In the genomic region with DNA sequence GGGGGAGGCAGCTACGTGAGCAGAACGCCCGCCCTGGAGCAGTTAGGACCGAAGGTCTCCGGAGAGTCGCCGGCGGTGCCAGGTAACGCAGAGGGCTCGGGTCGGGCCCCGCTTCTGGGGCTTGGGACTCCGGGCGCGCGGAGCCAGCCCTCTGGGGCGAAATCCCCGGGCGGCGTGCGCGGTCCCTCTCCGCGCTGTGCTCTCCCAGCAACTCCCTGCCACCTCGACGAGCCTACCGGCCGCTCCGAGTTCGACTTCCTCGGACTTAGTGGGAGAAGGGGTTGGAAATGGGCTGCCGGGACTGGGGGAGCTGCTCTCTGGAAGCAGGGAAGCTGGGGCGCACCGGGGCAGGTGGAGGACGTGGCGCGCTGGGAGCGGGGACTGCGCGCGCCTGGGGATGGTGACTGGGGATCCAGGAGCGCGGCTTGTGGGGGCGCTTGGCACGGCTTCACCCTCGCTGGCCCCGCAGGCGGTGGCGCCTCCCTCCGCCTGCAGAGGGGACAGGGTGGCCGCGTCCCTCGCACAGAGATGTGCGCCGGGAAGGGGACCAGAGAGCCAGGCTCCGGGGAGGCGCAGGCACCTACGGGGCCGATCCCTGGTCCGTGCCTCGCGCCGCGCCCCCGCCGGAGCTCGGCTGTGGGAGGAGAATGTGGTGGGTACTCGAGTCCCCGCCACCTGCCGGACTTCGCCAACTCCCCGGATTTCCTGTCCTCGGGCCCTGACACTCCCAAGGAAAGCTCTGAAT, we compare ENCODE assay signal across 7 cellular contexts. TPM values are rescaled to one million over a fixed set of nuclear protein-coding genes. Genes with fewer than 3 reads are reported as not detected.
DNase-seq lines count a peak whose midpoint lies in the region; FAIRE-seq and TF ChIP-seq lines count a peak whose summit lies in the region.

No MANE protein-coding gene starts in this region.

- no peaks in the 10 kb centered on the region for H3K4me1 Mint-ChIP-seq in activated T-cell treated with anti-CD3 and anti-CD28 coated beads, Interleukin-2, amount 50 U/mL, for 24 hours (ENCODE audit: low read depth)

- no peak for TF ChIP-seq POLR2A in suprapubic skin (IDR thresholded peaks at IDR 0.05)

- peaks cover 39% of the 10 kb centered on the region for H3K27me3 Mint-ChIP-seq in activated T-cell treated with anti-CD3 and anti-CD28 coated beads, Interleukin-2, amount 50 U/mL, for 24 hours

- H3K4me1 ChIP-seq in kidney (ENCODE audit: control insufficient read depth in 1 of 2, insufficient read depth in 1 of 2, low read depth in 1 of 2, low read length in 2 of 2) = no peaks in the 10 kb centered on the region
- peaks cover 17% of the 10 kb centered on the region for H3K4me1 ChIP-seq in suprapubic skin

- TF ChIP-seq CTCF in choroid plexus epithelial cell (conservative IDR thresholded peaks at IDR 0.05; ENCODE audit: low read depth, low read length) = no peak
- TF ChIP-seq CTCF in kidney (IDR thresholded peaks at IDR 0.05; ENCODE audit: borderline replicate concordance, extremely low read depth, insufficient read depth) = no peak
- TF ChIP-seq CTCF in suprapubic skin (IDR thresholded peaks at IDR 0.05) = no peak

- TF ChIP-seq EP300 in suprapubic skin (IDR thresholded peaks at IDR 0.05) = no peak

- no peak for FAIRE-seq in kidney (lab: Jason Lieb, UNC)

- H3K9ac ChIP-seq in kidney (ENCODE audit: low read length in 2 of 2) = no peak overlapping the region

- no peaks in the 10 kb centered on the region for H3K9me3 Mint-ChIP-seq in activated T-cell treated with anti-CD3 and anti-CD28 coated beads, Interleukin-2, amount 50 U/mL, for 24 hours

- H3K27ac ChIP-seq in kidney (ENCODE audit: low read depth in 2 of 2, low read length in 2 of 2) (no peak overlapping the region), suprapubic skin (no peak overlapping the region)

- H3K4me3 Mint-ChIP-seq in activated T-cell treated with anti-CD3 and anti-CD28 coated beads, Interleukin-2, amount 50 U/mL, for 24 hours = no peak overlapping the region

- no peaks in the 10 kb centered on the region for H3K36me3 Mint-ChIP-seq in activated T-cell treated with anti-CD3 and anti-CD28 coated beads, Interleukin-2, amount 50 U/mL, for 24 hours (ENCODE audit: low read depth)

- peaks cover 30% of the 10 kb centered on the region for H3K27me3 ChIP-seq in suprapubic skin

- H3K9me3 ChIP-seq in kidney (ENCODE audit: control insufficient read depth in 1 of 2, low read length in 2 of 2) (no peaks in the 10 kb centered on the region), suprapubic skin (no peaks in the 10 kb centered on the region)

- DNase-seq in NCI-H146 (lab: John Stamatoyannopoulos, UW) (peak; percentile 81), choroid plexus epithelial cell (ENCODE audit: low read depth) (peak; percentile 15), kidney (peak; percentile 70), suprapubic skin (ENCODE audit: low spot score in 2 of 2) (no peak), H4 (ENCODE audit: low spot score) (no peak), NCI-H446 (lab: John Stamatoyannopoulos, UW) (no peak)
- no peak for DNase-seq in activated T-cell treated with anti-CD3 and anti-CD28 coated beads, Interleukin-2, amount 50 U/mL, for 24 hours

- no peak overlapping the region for H3K27ac Mint-ChIP-seq in activated T-cell treated with anti-CD3 and anti-CD28 coated beads, Interleukin-2, amount 50 U/mL, for 24 hours

- H3K4me3 ChIP-seq in choroid plexus epithelial cell (ENCODE audit: low read depth, low read length) = peak overlapping the region; percentile 48
- H3K4me3 ChIP-seq in kidney (ENCODE audit: low read length in 2 of 2) = peak overlapping the region; percentile 50 to 51
- H3K4me3 ChIP-seq in suprapubic skin = peak overlapping the region; percentile 51

- intact Hi-C loops in kidney (cut with DNase I) = no loop called here

- 2% methylated on average over 13 of the region's 73 CpGs for WGBS in suprapubic skin

- H3K36me3 ChIP-seq in kidney (ENCODE audit: control insufficient read depth in 1 of 2, insufficient read depth in 2 of 2, low read length in 2 of 2) (no peaks in the 10 kb centered on the region), suprapubic skin (no peaks in the 10 kb centered on the region)

RNA-seq across cellular contexts. Expression of gene CDH20, which starts 0.7 kb away (rescaled TPM):
- total RNA-seq in kidney (0.16 TPM), suprapubic skin (1 to 10 TPM; 1.2 to 4.1 (median 1.6) TPM)
- polyA plus RNA-seq in kidney (ENCODE audit: insufficient read depth, low read depth, low replicate concordance) = 0.30 TPM
- 0.08 TPM in 1 of 2 replicates, not detected in the other for total RNA-seq in H4 (2014; rRNA removed; shearing (Covaris generic))

Comparison
In these comparisons a context has a peak if more than half of its experiments do, and no peak if none do; other contexts are left out.
1. DNase-seq: peak in NCI-H146 (single experiment), choroid plexus epithelial cell (single experiment) and kidney (single experiment); none in suprapubic skin (0 of 2), activated T-cell treated with anti-CD3 and anti-CD28 coated beads, Interleukin-2, amount 50 U/mL, for 24 hours (single experiment), H4 (single experiment) and NCI-H446 (0 of 2).
2. Peak in every context shown above with its lines, with median percentiles within 50 percentile points of each other: H3K4me3 ChIP-seq.